16 cellular contexts compared by ENCODE assay signal in genomic region chr11:86230921-86231320, GRCh38. TPM values are rescaled to one million over a fixed set of nuclear protein-coding genes. Genes with fewer than 3 reads are reported as not detected.
DNase-seq lines count a peak whose midpoint lies in the region; ATAC-seq and TF ChIP-seq lines count a peak whose summit lies in the region.
"Had no signal": no experiment of that assay in that cellular context is flagged by ENCODE, and none has a peak within 500 bp of the region (broad histone marks: within the 10 kb centered on the region; RNA-seq: fewer than 3 reads in every experiment).

No MANE protein-coding gene starts in this region.

- no peak for TF ChIP-seq EP300 in gastroesophageal sphincter (IDR thresholded peaks at IDR 0.05)

- H3K4me3 Mint-ChIP-seq in activated CD4-positive, alpha-beta T cell treated with anti-CD3 and anti-CD28 coated beads for 36 hours: peak overlapping the region; percentile 20
- H3K4me3 Mint-ChIP-seq in activated T-helper 2 cell treated with anti-CD3 and anti-CD28 coated beads, Interferon-gamma antibody, Interleukin-2, Interleukin-4, amounts not matched to agents 10 μg/mL and 5 μg/mL and 100 μg/mL, durations not matched to agents 14 hours and 24 hours and 36 hours (ENCODE audit: low read depth): no peak overlapping the region
- H3K4me3 Mint-ChIP-seq: activated naive CD8-positive, alpha-beta T cell treated with anti-CD3 and anti-CD28 coated beads, Interleukin-2, amount 10 ng/mL, durations not matched to agents 7 days and 5 days; memory B cell had no signal

- H3K27me3 Mint-ChIP-seq in activated CD4-positive, alpha-beta T cell treated with anti-CD3 and anti-CD28 coated beads for 36 hours: no peaks in the 10 kb centered on the region
- H3K27me3 Mint-ChIP-seq in activated T-helper 2 cell treated with anti-CD3 and anti-CD28 coated beads, Interferon-gamma antibody, Interleukin-2, Interleukin-4, amounts not matched to agents 10 μg/mL and 5 μg/mL and 100 μg/mL, durations not matched to agents 14 hours and 24 hours and 36 hours (ENCODE audit: low read depth): peaks cover 3% of the 10 kb centered on the region
- H3K27me3 Mint-ChIP-seq: memory B cell had no signal

- no peaks in the 10 kb centered on the region for H3K4me1 ChIP-seq in gastroesophageal sphincter
- H3K4me1 ChIP-seq: colonic mucosa, esophagus muscularis mucosa had no signal

- H3K36me3 Mint-ChIP-seq in activated CD4-positive, alpha-beta T cell treated with anti-CD3 and anti-CD28 coated beads for 36 hours (ENCODE audit: low read depth): no peaks in the 10 kb centered on the region
- peaks cover 2% of the 10 kb centered on the region for H3K36me3 Mint-ChIP-seq in activated T-helper 2 cell treated with anti-CD3 and anti-CD28 coated beads, Interferon-gamma antibody, Interleukin-2, Interleukin-4, amounts not matched to agents 10 μg/mL and 5 μg/mL and 100 μg/mL, durations not matched to agents 14 hours and 24 hours and 36 hours (ENCODE audit: low read depth)
- H3K36me3 Mint-ChIP-seq: activated naive CD8-positive, alpha-beta T cell treated with anti-CD3 and anti-CD28 coated beads, Interleukin-2, amount 10 ng/mL, durations not matched to agents 7 days and 5 days; memory B cell had no signal

- H3K36me3 ChIP-seq in gastroesophageal sphincter: no peaks in the 10 kb centered on the region
- H3K36me3 ChIP-seq: colonic mucosa, esophagus muscularis mucosa had no signal

- ATAC-seq in activated CD4-positive, alpha-beta T cell treated with anti-CD3 and anti-CD28 coated beads for 36 hours: peak; percentile 28
- ATAC-seq in HG03439 (IDR thresholded peaks at IDR 0.05; ENCODE audit: unreplicated experiment) (no peak), gastroesophageal sphincter (no peak)

- peaks cover 66% of the 10 kb centered on the region for H3K4me1 Mint-ChIP-seq in activated CD4-positive, alpha-beta T cell treated with anti-CD3 and anti-CD28 coated beads for 36 hours
- H3K4me1 Mint-ChIP-seq in activated T-helper 2 cell treated with anti-CD3 and anti-CD28 coated beads, Interferon-gamma antibody, Interleukin-2, Interleukin-4, amounts not matched to agents 10 μg/mL and 5 μg/mL and 100 μg/mL, durations not matched to agents 14 hours and 24 hours and 36 hours (ENCODE audit: low read depth): peaks cover 55% of the 10 kb centered on the region

- no peak for TF ChIP-seq POLR2A in gastroesophageal sphincter (IDR thresholded peaks at IDR 0.05)

- no peak for DNase-seq in activated CD4-positive, alpha-beta T cell treated with anti-CD3 and anti-CD28 coated beads for 36 hours
- DNase-seq in activated CD4-positive, alpha-beta T cell treated with anti-CD3 and anti-CD28 coated beads for 4 hours: no peak
- peak; percentile 46 for DNase-seq in HT1080 (ENCODE audit: low read depth)
- DNase-seq in activated T-helper 2 cell treated with anti-CD3 and anti-CD28 coated beads, Interferon-gamma antibody, Interleukin-2, Interleukin-4, amounts not matched to agents 10 μg/mL and 5 μg/mL and 100 μg/mL, durations not matched to agents 14 hours and 24 hours and 36 hours (ENCODE audit: low spot score): no peak
- DNase-seq in myocyte (ENCODE audit: low read depth): peak; percentile 52
- DNase-seq in central memory CD4-positive, alpha-beta T cell: no peak
- DNase-seq: 8988T; activated naive CD8-positive, alpha-beta T cell treated with anti-CD3 and anti-CD28 coated beads, Interleukin-2, amount 10 ng/mL, durations not matched to agents 7 days and 5 days; colonic mucosa; COR-L47; NCI-H1417 treated with DMSO at 0.1 percent for 48 hours; occipital lobe had no signal

- H3K4me3 ChIP-seq in gastroesophageal sphincter: no peak overlapping the region
- H3K4me3 ChIP-seq: colonic mucosa, esophagus muscularis mucosa had no signal

- POLR2A ChIA-PET in activated CD4-positive, alpha-beta T cell treated with anti-CD3 and anti-CD28 coated beads for 36 hours (lab: Charles Lee): interaction anchor here (0.6 to 1.8 kb wide), 9 partner anchors 11 to 603 kb away, joined by 3 to 13 read pairs (median 4); partner anchors contain the start of gene EED

- H3K9me3 Mint-ChIP-seq in activated CD4-positive, alpha-beta T cell treated with anti-CD3 and anti-CD28 coated beads for 36 hours (ENCODE audit: low read depth): no peaks in the 10 kb centered on the region
- no peaks in the 10 kb centered on the region for H3K9me3 Mint-ChIP-seq in activated T-helper 2 cell treated with anti-CD3 and anti-CD28 coated beads, Interferon-gamma antibody, Interleukin-2, Interleukin-4, amounts not matched to agents 10 μg/mL and 5 μg/mL and 100 μg/mL, durations not matched to agents 14 hours and 24 hours and 36 hours
- H3K9me3 Mint-ChIP-seq: activated naive CD8-positive, alpha-beta T cell treated with anti-CD3 and anti-CD28 coated beads, Interleukin-2, amount 10 ng/mL, durations not matched to agents 7 days and 5 days; memory B cell had no signal

- CTCF ChIA-PET in activated CD4-positive, alpha-beta T cell treated with anti-CD3 and anti-CD28 coated beads for 36 hours (lab: Charles Lee): interaction anchor here (0.6 to 4.4 kb wide), 13 partner anchors 9 to 190 kb away, joined by 3 to 32 read pairs (median 4); partner anchors contain the start of gene EED

- H3K27ac ChIP-seq in gastroesophageal sphincter: no peak overlapping the region
- H3K27ac ChIP-seq: colonic mucosa, esophagus muscularis mucosa had no signal

- no peaks in the 10 kb centered on the region for H3K27me3 ChIP-seq in gastroesophageal sphincter
- H3K27me3 ChIP-seq: colonic mucosa, esophagus muscularis mucosa had no signal

- TF ChIP-seq CTCF in gastroesophageal sphincter (IDR thresholded peaks at IDR 0.05): no peak

- H3K9me3 ChIP-seq in gastroesophageal sphincter: no peaks in the 10 kb centered on the region
- H3K9me3 ChIP-seq: colonic mucosa, esophagus muscularis mucosa had no signal

- peak overlapping the region; percentile 86 for H3K27ac Mint-ChIP-seq in activated CD4-positive, alpha-beta T cell treated with anti-CD3 and anti-CD28 coated beads for 36 hours
- H3K27ac Mint-ChIP-seq in activated T-helper 2 cell treated with anti-CD3 and anti-CD28 coated beads, Interferon-gamma antibody, Interleukin-2, Interleukin-4, amounts not matched to agents 10 μg/mL and 5 μg/mL and 100 μg/mL, durations not matched to agents 14 hours and 24 hours and 36 hours: peak overlapping the region; percentile 38
- H3K27ac Mint-ChIP-seq: activated naive CD8-positive, alpha-beta T cell treated with anti-CD3 and anti-CD28 coated beads, Interleukin-2, amount 10 ng/mL, durations not matched to agents 7 days and 5 days; memory B cell had no signal

- intact Hi-C loops in activated CD4-positive, alpha-beta T cell treated with anti-CD3 and anti-CD28 coated beads for 36 hours (cut with DNase I, micrococcal nuclease): loop anchor here (1.0 kb wide), 2 partner anchors 13 to 14 kb away; partner anchors contain the start of gene EED (in 1 of the 2)
- intact Hi-C loops in activated T-helper 2 cell treated with anti-CD3 and anti-CD28 coated beads, Interferon-gamma antibody, Interleukin-2, Interleukin-4, amounts not matched to agents 10 μg/mL and 5 μg/mL and 100 μg/mL, durations not matched to agents 14 hours and 24 hours and 36 hours (cut with micrococcal nuclease): loop anchor here (1.0 to 2.0 kb wide), 2 partner anchors 9 to 54 kb away; no protein-coding TSS in a partner anchor

RNA-seq across cellular contexts. Expression of gene EED, which starts 13.6 kb away (rescaled TPM):
- 100 to 1,000 TPM in 1 of 2 experiments, 10 to 100 TPM in 1; 90.3 to 127 TPM for total RNA-seq in activated CD4-positive, alpha-beta T cell treated with anti-CD3 and anti-CD28 coated beads for 36 hours
- 27.6 and 38.1 TPM in 2 replicates for total RNA-seq in HT1080 (2014; rRNA removed; shearing (Covaris generic))
- 20.0 and 21.0 TPM in 2 replicates for polyA plus RNA-seq in HT1080 (2015; cell fraction: cytosol; rRNA removed)
- polyA plus RNA-seq in HT1080 (2015; cell fraction: nucleus; rRNA removed): 42.1 and 42.8 TPM in 2 replicates
- total RNA-seq in activated T-helper 2 cell treated with anti-CD3 and anti-CD28 coated beads, Interferon-gamma antibody, Interleukin-2, Interleukin-4, amounts not matched to agents 10 μg/mL and 5 μg/mL and 100 μg/mL, durations not matched to agents 14 hours and 24 hours and 36 hours: 174 and 182 TPM in 2 replicates
- total RNA-seq in myocyte: 15.8 and 16.3 TPM in 2 replicates
- 14.7 TPM for polyA plus RNA-seq in myocyte (2012)
- 10 to 100 TPM; 11.7 to 27.1 (median 16.6) TPM for total RNA-seq in gastroesophageal sphincter

Comparison
In these comparisons a context has a peak if more than half of its experiments do, and no peak if none do; other contexts are left out.
1. DNase-seq: peak in HT1080 (single experiment) and myocyte (single experiment); none in activated CD4-positive, alpha-beta T cell treated with anti-CD3 and anti-CD28 coated beads for 36 hours (single experiment), activated CD4-positive, alpha-beta T cell treated with anti-CD3 and anti-CD28 coated beads for 4 hours (0 of 2), activated T-helper 2 cell treated with anti-CD3 and anti-CD28 coated beads, Interferon-gamma antibody, Interleukin-2, Interleukin-4, amounts not matched to agents 10 μg/mL and 5 μg/mL and 100 μg/mL, durations not matched to agents 14 hours and 24 hours and 36 hours (single experiment) and central memory CD4-positive, alpha-beta T cell (single experiment).